ENCODE assay signal across 28 cellular contexts in the genomic region with DNA sequence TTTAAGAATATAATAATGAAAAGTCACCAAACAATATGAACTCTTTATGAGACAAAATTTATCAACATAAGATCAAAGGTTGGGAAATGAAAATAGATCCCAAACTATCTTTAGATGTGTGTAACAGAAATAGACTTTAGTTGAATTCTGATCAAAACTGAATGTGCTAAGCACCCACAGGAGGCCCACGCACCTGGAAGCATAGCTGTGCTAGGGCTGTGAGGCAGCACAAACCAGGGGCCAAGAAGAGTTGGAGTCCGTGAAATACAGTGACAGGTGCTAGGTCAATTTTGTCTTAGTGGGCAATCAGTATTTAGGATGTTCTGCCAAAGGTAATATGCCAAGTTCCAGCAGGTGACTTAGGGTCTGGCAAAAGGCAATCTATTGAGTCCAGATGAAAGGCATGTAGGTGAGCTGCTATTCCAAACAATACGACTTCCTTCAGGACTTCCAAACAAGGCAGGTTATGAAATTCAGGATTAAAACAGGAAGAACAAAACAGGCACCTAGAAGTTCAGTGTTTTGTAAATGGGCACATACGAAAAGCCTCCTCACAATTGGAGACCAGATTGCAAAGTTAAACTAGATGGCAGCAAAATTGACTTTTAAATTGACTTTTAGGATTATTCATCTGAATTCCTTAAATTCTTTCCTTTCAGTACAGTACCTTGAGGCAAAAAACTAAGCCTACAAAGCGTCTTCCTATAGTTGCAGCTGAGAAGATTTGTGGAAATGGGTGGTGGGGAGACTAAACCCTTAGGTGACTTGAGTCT. TPM values are rescaled to one million over a fixed set of nuclear protein-coding genes. Genes with fewer than 3 reads are reported as not detected.
DNase-seq lines count a peak whose midpoint lies in the region; ATAC-seq, FAIRE-seq and TF ChIP-seq lines count a peak whose summit lies in the region.
"Had no signal": no experiment of that assay in that cellular context is flagged by ENCODE, and none has a peak within 500 bp of the region (broad histone marks: within the 10 kb centered on the region; RNA-seq: fewer than 3 reads in every experiment).

No MANE protein-coding gene starts in this region.

- POLR2A ChIA-PET in HepG2 (lab: Yijun Ruan, JAX) (no interaction called here), WTC11 (lab: Charles Lee) (no interaction called here)

- no peak for FAIRE-seq in HepG2 (lab: Jason Lieb, UNC)
- FAIRE-seq: endometrium, pancreas, small intestine had no signal

- TF ChIP-seq POLR2A in HepG2 (IDR thresholded peaks at IDR 0.05; ENCODE audit: insufficient read depth in 1 of 2, low read depth in 2 of 2, low read length in 2 of 2) (no peak), right lobe of liver (IDR thresholded peaks at IDR 0.05) (no peak)

- no peaks in the 10 kb centered on the region for H3K36me3 ChIP-seq in HepG2 (replicated peaks in 1 of 2; ENCODE audit: control insufficient read depth in 1 of 2, insufficient read depth in 2 of 2, low read length in 2 of 2)
- no peaks in the 10 kb centered on the region for H3K36me3 ChIP-seq in right lobe of liver
- H3K36me3 ChIP-seq: esophagus squamous epithelium, pancreas had no signal

- WGBS in HepG2 (ENCODE audit: low lambda C conversion rate), result 1% methylated on average over 5 of the region's 5 CpGs
- 61% methylated on average over 5 of the region's 5 CpGs for WGBS in right lobe of liver (ENCODE audit: insufficient coverage, low coverage, low lambda C conversion rate, missing lambda C conversion rate)

- H3K4me2 ChIP-seq in HepG2 (ENCODE audit: low read depth, low read length), result no peak overlapping the region

- no peaks in the 10 kb centered on the region for H4K20me1 ChIP-seq in HepG2 (ENCODE audit: insufficient read depth, low read length)

- TF ChIP-seq CTCF in HepG2 (CRISPR knock-in tag; IDR thresholded peaks at IDR 0.05) (no peak), right lobe of liver (IDR thresholded peaks at IDR 0.05) (no peak), WTC11 (IDR thresholded peaks at IDR 0.05) (no peak)

- CTCF ChIA-PET in HepG2 (lab: Yijun Ruan, JAX; ENCODE audit: low intra/inter-chr PET ratio, low total read pairs) (no interaction called here), WTC11 (lab: Charles Lee) (no interaction called here)

- peaks cover 0 to 3% of the 10 kb centered on the region in 2 experiments; a peak in 1 of 5 replicates for H3K27me3 ChIP-seq in HepG2 (ENCODE audit: control insufficient read depth in 1 of 2, insufficient read depth in 2 of 2, low read length in 2 of 2)
- no peaks in the 10 kb centered on the region for H3K27me3 ChIP-seq in right lobe of liver
- H3K27me3 ChIP-seq: esophagus squamous epithelium, testis had no signal

- no TSS peak for BruUV-seq in HepG2 (replicated peaks; lab: Mats Ljungman, UMichigan)

- in situ Hi-C loops in HepG2 (cut with HindIII; ENCODE audit: extremely low pct_ligation_motif_present, low pct_unique_long_range_greater_than_20kb), result no loop called here

- peaks cover 50% of the 10 kb centered on the region for H3K4me1 Mint-ChIP-seq in WTC11
- H3K4me1 Mint-ChIP-seq: activated B cell treated with CpG ODN at 0.5 μM for 24 hours, CD14-positive monocyte had no signal

- no peak overlapping the region for H3K4me3 Mint-ChIP-seq in WTC11
- H3K4me3 Mint-ChIP-seq: activated B cell treated with CpG ODN at 0.5 μM for 24 hours; activated T-cell treated with anti-CD3 and anti-CD28 coated beads, Interleukin-2, amount 50 U/mL, for 24 hours; CD14-positive monocyte; dendritic cell treated with granulocyte-macrophage colony-stimulating factor and Interleukin-4, amounts not matched to agents 40 ng/mL and 50 ng/mL, for 4 days had no signal

- no peak for DNase-seq in HepG2 (ENCODE audit: low spot score)
- DNase-seq in right lobe of liver, result no peak
- DNase-seq in WTC11 (ENCODE audit: low spot score), result no peak
- DNase-seq in iPS DF 4.7 (ENCODE audit: extremely low read depth, low spot score), result peak; percentile 72
- no peak for DNase-seq in hepatic stellate cell (ENCODE audit: low spot score)
- DNase-seq in anterior cingulate cortex (lab: John Stamatoyannopoulos, UW), result no peak
- DNase-seq in SW480 (ENCODE audit: low spot score), result no peak
- DNase-seq: activated B cell treated with CpG ODN at 0.5 μM for 24 hours; activated CD4-positive, alpha-beta T cell treated with anti-CD3 and anti-CD28 coated beads, Interleukin-2, amount 50 U/mL, for 1 hour; activated gamma-delta T cell; activated T-cell treated with anti-CD3 and anti-CD28 coated beads, Interleukin-2, amount 50 U/mL, for 24 hours; central memory CD4-positive, alpha-beta T cell; DMS79; esophagus squamous epithelium; foreskin melanocyte; Kasumi-1; left colon; NCI-H1048; NCI-H1694 treated with DMSO at 0.1 percent for 48 hours; NCI-H82; pancreas; small intestine; stimulated activated naive CD4-positive, alpha-beta T cell; testis had no signal

- no peaks in the 10 kb centered on the region for H3K4me1 ChIP-seq in HepG2 (ENCODE audit: insufficient read depth, low read length)
- no peaks in the 10 kb centered on the region for H3K4me1 ChIP-seq in right lobe of liver
- H3K4me1 ChIP-seq: pancreas, testis had no signal

- no peak overlapping the region for H3K9ac ChIP-seq in HepG2 (ENCODE audit: insufficient read depth, low read depth, low read length)

- H3K27ac Mint-ChIP-seq in WTC11, result peak overlapping the region; percentile 90
- H3K27ac Mint-ChIP-seq: activated B cell treated with CpG ODN at 0.5 μM for 24 hours; activated T-cell treated with anti-CD3 and anti-CD28 coated beads, Interleukin-2, amount 50 U/mL, for 24 hours; CD14-positive monocyte; dendritic cell treated with granulocyte-macrophage colony-stimulating factor and Interleukin-4, amounts not matched to agents 40 ng/mL and 50 ng/mL, for 4 days had no signal

- H3K27me3 Mint-ChIP-seq in WTC11 (ENCODE audit: low read depth), result no peaks in the 10 kb centered on the region; the same call in 1 of the 2 replicates
- H3K27me3 Mint-ChIP-seq: activated B cell treated with CpG ODN at 0.5 μM for 24 hours; activated T-cell treated with anti-CD3 and anti-CD28 coated beads, Interleukin-2, amount 50 U/mL, for 24 hours; dendritic cell treated with granulocyte-macrophage colony-stimulating factor and Interleukin-4, amounts not matched to agents 40 ng/mL and 50 ng/mL, for 4 days had no signal

- H3K9me3 ChIP-seq in HepG2 (ENCODE audit: low read length) (no peaks in the 10 kb centered on the region), right lobe of liver (no peaks in the 10 kb centered on the region)
- H3K9me3 ChIP-seq: esophagus squamous epithelium, pancreas, testis had no signal

- TF ChIP-seq EP300 in HepG2 (IDR thresholded peaks at IDR 0.05; ENCODE audit: low read depth in 2 of 2, low read length in 2 of 2) (no peak), HepG2 (CRISPR knock-in tag; IDR thresholded peaks at IDR 0.05; ENCODE audit: borderline replicate concordance) (no peak)

- no peaks in the 10 kb centered on the region for H3K36me3 Mint-ChIP-seq in WTC11
- H3K36me3 Mint-ChIP-seq: CD14-positive monocyte had no signal

- no peak for TF ChIP-seq RAD21 in HepG2 (CRISPR knock-in tag; IDR thresholded peaks at IDR 0.05)

- ATAC-seq in HepG2 (no peak), right lobe of liver (no peak), WTC11 (peak; percentile 60), GM18909 (IDR thresholded peaks at IDR 0.05; ENCODE audit: poor library complexity, unreplicated experiment) (no peak)
- ATAC-seq: left colon, pancreas had no signal

- peaks cover 3% of the 10 kb centered on the region; the same call in 1 of the 2 replicates for H3K9me3 Mint-ChIP-seq in WTC11
- H3K9me3 Mint-ChIP-seq: activated B cell treated with CpG ODN at 0.5 μM for 24 hours; activated T-cell treated with anti-CD3 and anti-CD28 coated beads, Interleukin-2, amount 50 U/mL, for 24 hours; dendritic cell treated with granulocyte-macrophage colony-stimulating factor and Interleukin-4, amounts not matched to agents 40 ng/mL and 50 ng/mL, for 4 days had no signal

- H2AFZ ChIP-seq in HepG2 (ENCODE audit: low read length), result no peak overlapping the region

- H3K79me2 ChIP-seq in HepG2 (ENCODE audit: insufficient read depth, low read length), result no peaks in the 10 kb centered on the region

- H3K27ac ChIP-seq in HepG2 (ENCODE audit: extremely low read length, insufficient read depth, low read length) (no peak overlapping the region), right lobe of liver (no peak overlapping the region)
- H3K27ac ChIP-seq: esophagus squamous epithelium, pancreas, testis had no signal

- intact Hi-C loops in HepG2 (cut with micrococcal nuclease; ENCODE audit: unreplicated experiment), result no loop called here
- intact Hi-C loops in right lobe of liver (cut with DNase I), result no loop called here

- H3K4me3 ChIP-seq in HepG2 (replicated peaks in 1 of 3; ENCODE audit: insufficient read depth in 1 of 3, low read depth in 2 of 3, low read length in 3 of 3) (no peak overlapping the region), right lobe of liver (no peak overlapping the region)
- H3K4me3 ChIP-seq: esophagus squamous epithelium, pancreas, testis had no signal

TF ChIP-seq in WTC11, 78 proteins besides CTCF, POLR2A, EP300 and RAD21 (continues in another document):
- no peak for TF ChIP-seq FOXP1 (CRISPR knock-in tag; IDR thresholded peaks at IDR 0.05; ENCODE audit: borderline replicate concordance)

RNA-seq across cellular contexts. Expression of gene PCDH18, which starts 4.7 kb away (rescaled TPM):
- not detected in 2 replicates for total RNA-seq in HepG2 (2016; rRNA removed; fragmentation: Illumina TruSeq; extraction: Trizol)
- total RNA-seq in HepG2 (2016; cell fraction: cytosol; rRNA removed; fragmentation: Illumina TruSeq; extraction: Trizol; ENCODE audit: low read depth), result not detected in 2 replicates
- not detected in 2 replicates for total RNA-seq in HepG2 (2016; cell fraction: insoluble cytoplasmic fraction; rRNA removed; fragmentation: Illumina TruSeq; extraction: Trizol)
- total RNA-seq in HepG2 (2016; cell fraction: membrane; rRNA removed; fragmentation: Illumina TruSeq; extraction: Trizol), result not detected in 2 replicates
- not detected in 2 replicates for total RNA-seq in HepG2 (2016; cell fraction: nucleus; rRNA removed; fragmentation: Illumina TruSeq; extraction: Trizol)
- polyA plus RNA-seq in HepG2 (2011; rRNA removed), result not detected in 2 replicates
- not detected in 2 replicates for polyA plus RNA-seq in HepG2 (2011; cell fraction: cytosol; rRNA removed)
- not detected in 2 replicates for polyA plus RNA-seq in HepG2 (2011; cell fraction: nucleus; rRNA removed)
- polyA plus RNA-seq in HepG2 (2012), result not detected in 2 replicates
- not detected in 2 replicates for polyA plus RNA-seq in HepG2 (2016; cell fraction: cytosol; fragmentation: Illumina TruSeq; extraction: Trizol; ENCODE audit: low read depth)
- polyA plus RNA-seq in HepG2 (2016; cell fraction: insoluble cytoplasmic fraction; fragmentation: Illumina TruSeq; extraction: Trizol; ENCODE audit: low read depth), result not detected in 2 replicates
- not detected in 2 replicates for polyA plus RNA-seq in HepG2 (2016; cell fraction: membrane; fragmentation: Illumina TruSeq; extraction: Trizol; ENCODE audit: low read depth)
- not detected in 2 replicates for polyA plus RNA-seq in HepG2 (2016; cell fraction: nucleus; fragmentation: Illumina TruSeq; extraction: Trizol; ENCODE audit: insufficient read depth, low read depth)
- polyA minus RNA-seq in HepG2 (2011; rRNA and poly(A)+ RNA removed; ENCODE audit: low replicate concordance), result not detected in 2 replicates
- polyA minus RNA-seq in HepG2 (2011; cell fraction: cytosol; rRNA and poly(A)+ RNA removed), result not detected in 2 replicates
- not detected in 2 replicates for polyA minus RNA-seq in HepG2 (2011; cell fraction: nucleus; rRNA and poly(A)+ RNA removed)
- 1 to 10 TPM; 1.3 to 2.6 (median 1.7) TPM for total RNA-seq in right lobe of liver
- total RNA-seq in WTC11 (2021), result 28.0 to 41.2 TPM (median 38.8 TPM) in 3 replicates
- total RNA-seq: activated B cell treated with CpG ODN at 0.5 μM for 24 hours had no signal
- polyA plus RNA-seq: CD14-positive monocyte had no signal

Comparison
In these comparisons a context has a peak if more than half of its experiments do, and no peak if none do; other contexts are left out.
1. Of the 50 proteins assayed by ChIP-seq in both HepG2 and WTC11: peak only in HepG2: none; only in WTC11: ETV6; in both: none; in neither: 49.